ENCODE assay signal across 1 cellular context in the genomic region with DNA sequence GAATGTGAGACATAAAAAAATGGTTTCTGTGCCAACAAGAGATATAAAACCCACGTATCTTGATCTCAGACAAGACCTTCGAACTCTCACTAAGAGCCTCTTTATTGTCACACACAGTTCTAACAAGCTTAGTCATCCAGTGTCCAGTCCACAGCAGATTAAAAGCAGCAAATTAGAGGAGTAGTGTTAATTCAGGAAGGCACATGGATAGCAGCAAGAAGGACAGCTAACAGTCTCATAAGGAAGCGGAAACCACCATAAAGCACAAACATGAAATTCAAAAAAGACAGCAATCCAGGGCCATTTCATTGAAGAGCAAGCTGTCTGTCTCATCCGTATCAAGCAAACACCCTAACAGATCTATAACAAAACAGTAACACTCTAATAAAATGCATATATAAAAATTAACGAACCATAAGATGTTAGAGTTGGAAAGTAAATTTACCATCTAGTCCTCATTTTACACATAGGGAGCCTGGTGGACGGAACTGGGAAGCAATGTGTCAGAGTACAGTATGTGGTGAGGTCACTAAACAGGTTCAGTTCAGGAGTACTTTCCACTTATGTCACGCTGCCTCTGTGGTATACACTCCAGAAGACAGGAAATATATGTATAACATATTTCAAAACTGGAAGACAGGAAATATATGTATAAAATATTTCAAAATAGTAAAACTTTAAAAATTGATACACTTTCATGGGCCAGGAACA.
TF ChIP-seq lines count a peak whose summit lies in the region.

No MANE protein-coding gene starts in this region.

TF ChIP-seq in K562, 482 proteins besides CTCF, POLR2A, EP300 and RAD21 (continued from another document):
- TF ChIP-seq RCOR1 (IDR thresholded peaks at IDR 0.05; ENCODE audit: borderline replicate concordance in 1 of 2, low read depth in 2 of 2, low read length in 2 of 2) (0 out of 4 replicates have a peak, but pooled peaks of 1 of the 2 experiments have one; percentile 31), CREB1 (IDR thresholded peaks at IDR 0.05) (no peak), CREB1 (CRISPR knock-in tag; IDR thresholded peaks at IDR 0.05) (no peak), ZBTB34 (CRISPR knock-in tag; IDR thresholded peaks at IDR 0.05) (no peak), JUN (IDR thresholded peaks at IDR 0.05; ENCODE audit: borderline replicate concordance, low read depth, low read length) (0 out of 2 replicates have a peak, but pooled peaks have one; percentile 21), JUN (CRISPR knock-in tag; IDR thresholded peaks at IDR 0.05; ENCODE audit: borderline replicate concordance) (no peak), MTA3 (IDR thresholded peaks at IDR 0.05; ENCODE audit: borderline replicate concordance) (peak; percentile 31; the same call in 1 of the 2 replicates), RBM34 (IDR thresholded peaks at IDR 0.05; ENCODE audit: borderline replicate concordance, insufficient read depth, low read length) (0 out of 2 replicates have a peak, but pooled peaks have one; percentile 44), DPF2 (IDR thresholded peaks at IDR 0.05) (peak; percentile 75), ARID1B (IDR thresholded peaks at IDR 0.05) (peak; percentile 64; the same call in 1 of the 2 replicates), L3MBTL2 (IDR thresholded peaks at IDR 0.05) (peak; percentile 62), TRIM24 (IDR thresholded peaks at IDR 0.05) (peak in 1 of 2 experiments; percentile 32; a peak in 1 of 4 replicates), HDAC2 (IDR thresholded peaks at IDR 0.05) (0 out of 2 replicates have a peak, but pooled peaks have one; percentile 29), SMARCA4 (IDR thresholded peaks at IDR 0.05) (peak; percentile 74), ZNF239 (CRISPR knock-in tag; IDR thresholded peaks at IDR 0.05) (no peak)
- TF ChIP-seq, protein P1, sequence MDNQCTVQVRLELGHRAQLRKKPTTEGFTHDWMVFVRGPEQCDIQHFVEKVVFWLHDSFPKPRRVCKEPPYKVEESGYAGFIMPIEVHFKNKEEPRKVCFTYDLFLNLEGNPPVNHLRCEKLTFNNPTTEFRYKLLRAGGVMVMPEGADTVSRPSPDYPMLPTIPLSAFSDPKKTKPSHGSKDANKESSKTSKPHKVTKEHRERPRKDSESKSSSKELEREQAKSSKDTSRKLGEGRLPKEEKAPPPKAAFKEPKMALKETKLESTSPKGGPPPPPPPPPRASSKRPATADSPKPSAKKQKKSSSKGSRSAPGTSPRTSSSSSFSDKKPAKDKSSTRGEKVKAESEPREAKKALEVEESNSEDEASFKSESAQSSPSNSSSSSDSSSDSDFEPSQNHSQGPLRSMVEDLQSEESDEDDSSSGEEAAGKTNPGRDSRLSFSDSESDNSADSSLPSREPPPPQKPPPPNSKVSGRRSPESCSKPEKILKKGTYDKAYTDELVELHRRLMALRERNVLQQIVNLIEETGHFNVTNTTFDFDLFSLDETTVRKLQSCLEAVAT (IDR thresholded peaks at IDR 0.05): 0 out of 4 replicates have a peak, but pooled peaks of 1 of the 2 experiments have one; percentile 61
